In the genomic region with DNA sequence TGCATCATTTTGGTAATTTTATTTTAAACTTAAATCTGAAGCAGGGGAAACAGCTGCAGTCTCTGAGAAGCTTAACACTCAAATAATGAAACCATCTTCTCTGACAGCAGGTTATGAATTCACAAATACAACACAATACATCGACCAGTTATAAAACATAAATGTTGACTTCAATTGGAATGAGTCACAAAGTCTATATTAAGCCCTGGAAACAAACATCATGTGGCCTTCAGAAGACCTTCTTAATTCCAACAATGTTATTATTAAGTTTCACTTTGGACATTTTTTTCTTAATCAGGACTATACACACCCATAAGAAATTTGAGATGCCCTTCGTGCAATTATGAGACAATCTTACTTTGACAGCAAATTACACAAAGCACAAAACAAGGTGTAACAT, we compare ENCODE assay signal across 2 cellular contexts.
TF ChIP-seq lines count a peak whose summit lies in the region.

No MANE protein-coding gene starts in this region.

TF ChIP-seq in IMR-90, 13 proteins besides CTCF, POLR2A, EP300 and RAD21:
- no peak for TF ChIP-seq BHLHE40 (IDR thresholded peaks at IDR 0.05; ENCODE audit: low read depth, low read length)
- no peak for TF ChIP-seq MAZ (IDR thresholded peaks at IDR 0.05; ENCODE audit: borderline replicate concordance, low read depth, low read length)
- TF ChIP-seq MXI1 (IDR thresholded peaks at IDR 0.05; ENCODE audit: borderline replicate concordance, low read depth, low read length): no peak
- no peak for TF ChIP-seq NFE2L2 (IDR thresholded peaks at IDR 0.05; ENCODE audit: low read depth, low read length)
- TF ChIP-seq MAFK (IDR thresholded peaks at IDR 0.05; ENCODE audit: low read depth, low read length): no peak
- TF ChIP-seq RCOR1 (IDR thresholded peaks at IDR 0.05; ENCODE audit: insufficient replicate concordance, low read length): no peak
- TF ChIP-seq, protein P1, sequence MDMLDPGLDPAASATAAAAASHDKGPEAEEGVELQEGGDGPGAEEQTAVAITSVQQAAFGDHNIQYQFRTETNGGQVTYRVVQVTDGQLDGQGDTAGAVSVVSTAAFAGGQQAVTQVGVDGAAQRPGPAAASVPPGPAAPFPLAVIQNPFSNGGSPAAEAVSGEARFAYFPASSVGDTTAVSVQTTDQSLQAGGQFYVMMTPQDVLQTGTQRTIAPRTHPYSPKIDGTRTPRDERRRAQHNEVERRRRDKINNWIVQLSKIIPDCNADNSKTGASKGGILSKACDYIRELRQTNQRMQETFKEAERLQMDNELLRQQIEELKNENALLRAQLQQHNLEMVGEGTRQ (IDR thresholded peaks at IDR 0.05; ENCODE audit: low read depth, low read length): no peak
- TF ChIP-seq FOS (IDR thresholded peaks at IDR 0.05; ENCODE audit: low read depth, low read length): no peak

TF ChIP-seq in endothelial cell of umbilical vein, 7 proteins besides CTCF, POLR2A, EP300 and RAD21:
- TF ChIP-seq FOS (IDR thresholded peaks at IDR 0.05; ENCODE audit: borderline replicate concordance, insufficient read depth, low read length) (peak; percentile 17), JUN (IDR thresholded peaks at IDR 0.05; ENCODE audit: borderline replicate concordance, insufficient read depth, insufficient read length, low read depth) (no peak)
